ENCODE assay signal across 22 cellular contexts in the genomic region with DNA sequence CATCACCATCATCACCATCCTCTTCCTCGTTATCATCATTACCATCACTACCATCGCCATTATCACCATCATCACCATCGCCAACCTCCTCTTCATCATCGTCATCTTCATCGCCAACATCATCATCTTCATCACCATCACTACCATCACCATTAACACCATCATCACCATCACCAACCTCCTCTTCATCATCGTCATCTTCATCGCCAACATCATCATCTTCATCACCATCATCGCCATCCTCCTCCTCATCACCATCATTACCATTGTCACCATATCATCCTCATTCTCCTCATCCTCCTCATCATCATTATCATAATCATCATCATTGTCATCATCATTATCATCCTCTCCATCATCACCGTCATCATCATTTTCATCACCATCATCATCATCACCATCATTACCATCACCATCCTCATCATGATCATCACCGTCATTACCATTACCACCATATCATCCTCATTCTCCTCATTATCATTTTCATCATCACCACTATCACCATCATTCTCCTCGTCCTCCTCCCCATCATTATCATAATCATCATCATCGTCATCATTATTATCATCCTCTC.
A peak's percentile ranks its signal among the peaks of the same experiment; 100 is the strongest.
DNase-seq lines count a peak whose midpoint lies in the region; ATAC-seq, FAIRE-seq and TF ChIP-seq lines count a peak whose summit lies in the region.
"Had no signal": no experiment of that assay in that cellular context is flagged by ENCODE, and none has a peak within 500 bp of the region (broad histone marks: within the 10 kb centered on the region; RNA-seq: fewer than 3 reads in every experiment).

No MANE protein-coding gene starts in this region.

- TF ChIP-seq POLR2A in HepG2 (IDR thresholded peaks at IDR 0.05; ENCODE audit: insufficient read depth in 1 of 2, low read depth in 2 of 2, low read length in 2 of 2), result no peak
- TF ChIP-seq POLR2A in right lobe of liver (IDR thresholded peaks at IDR 0.05), result no peak

- H3K27me3 ChIP-seq in HepG2 (ENCODE audit: control insufficient read depth in 1 of 2, insufficient read depth in 2 of 2, low read length in 2 of 2) (peaks cover 2 to 36% of the 10 kb centered on the region in 2 experiments; a peak in 4 of 5 replicates), right lobe of liver (no peaks in the 10 kb centered on the region), astrocyte (ENCODE audit: insufficient read depth, low read length) (no peaks in the 10 kb centered on the region), bronchial epithelial cell (ENCODE audit: control insufficient read depth, insufficient read depth, low read length) (no peaks in the 10 kb centered on the region), osteoblast (ENCODE audit: insufficient read depth, low read length) (no peaks in the 10 kb centered on the region), Karpas-422 (ENCODE audit: low read length) (no peaks in the 10 kb centered on the region)
- H3K27me3 ChIP-seq: BLaER1 treated with 17β-estradiol and CSF1 and Interleukin-3, amounts not matched to agents 10 nM and 100 nM had no signal

- CTCF ChIA-PET in HepG2 (lab: Yijun Ruan, JAX; ENCODE audit: low intra/inter-chr PET ratio, low total read pairs), result no interaction called here

- H3K9me3 ChIP-seq in HepG2 (ENCODE audit: low read length), result 0 out of 2 replicates have a peak, but pooled peaks cover 5% of the 10 kb centered on the region
- H3K9me3 ChIP-seq in right lobe of liver, result no peaks in the 10 kb centered on the region
- peaks cover 16% of the 10 kb centered on the region for H3K9me3 ChIP-seq in astrocyte (ENCODE audit: insufficient read depth, low read depth, low read length)
- peaks cover 4% of the 10 kb centered on the region for H3K9me3 ChIP-seq in osteoblast (ENCODE audit: low read depth, low read length)
- no peaks in the 10 kb centered on the region for H3K9me3 ChIP-seq in Karpas-422 (ENCODE audit: low read length)
- H3K9me3 ChIP-seq: A549; BLaER1 treated with 17β-estradiol and CSF1 and Interleukin-3, amounts not matched to agents 10 nM and 100 nM; Caco-2 had no signal

- H3K4me1 Mint-ChIP-seq in astrocyte (ENCODE audit: low read depth, unreplicated experiment), result no peaks in the 10 kb centered on the region

- H3K9ac ChIP-seq in HepG2 (ENCODE audit: insufficient read depth, low read depth, low read length) (no peak overlapping the region), astrocyte (ENCODE audit: low read length) (no peak overlapping the region), Karpas-422 (ENCODE audit: low read length) (no peak overlapping the region)
- H3K9ac ChIP-seq: BLaER1 treated with 17β-estradiol and CSF1 and Interleukin-3, amounts not matched to agents 10 nM and 100 nM had no signal

- TF ChIP-seq EP300 in HepG2 (IDR thresholded peaks at IDR 0.05; ENCODE audit: low read depth in 2 of 2, low read length in 2 of 2) (no peak), HepG2 (CRISPR knock-in tag; IDR thresholded peaks at IDR 0.05; ENCODE audit: borderline replicate concordance) (no peak)

- H3K4me2 ChIP-seq in HepG2 (ENCODE audit: low read depth, low read length) (no peak overlapping the region), astrocyte (ENCODE audit: low read length) (no peak overlapping the region), osteoblast (ENCODE audit: insufficient read depth, low read length) (no peak overlapping the region), Karpas-422 (ENCODE audit: low read depth, low read length, poor library complexity, severe bottlenecking) (no peak overlapping the region)
- H3K4me2 ChIP-seq: A549; BLaER1 treated with 17β-estradiol and CSF1 and Interleukin-3, amounts not matched to agents 10 nM and 100 nM had no signal

- no peaks in the 10 kb centered on the region for H4K20me1 ChIP-seq in HepG2 (ENCODE audit: insufficient read depth, low read length)
- H4K20me1 ChIP-seq in astrocyte (ENCODE audit: insufficient read depth, low read length), result no peaks in the 10 kb centered on the region
- H4K20me1 ChIP-seq in osteoblast (ENCODE audit: insufficient read depth, low read length), result no peaks in the 10 kb centered on the region
- no peaks in the 10 kb centered on the region for H4K20me1 ChIP-seq in Karpas-422 (ENCODE audit: insufficient read depth, low read depth, low read length)
- H4K20me1 ChIP-seq: BLaER1 treated with 17β-estradiol and CSF1 and Interleukin-3, amounts not matched to agents 10 nM and 100 nM had no signal

- no peaks in the 10 kb centered on the region for H3K4me1 ChIP-seq in HepG2 (ENCODE audit: insufficient read depth, low read length)
- no peaks in the 10 kb centered on the region for H3K4me1 ChIP-seq in right lobe of liver
- no peaks in the 10 kb centered on the region for H3K4me1 ChIP-seq in astrocyte (ENCODE audit: insufficient read depth, low read length)
- no peaks in the 10 kb centered on the region for H3K4me1 ChIP-seq in osteoblast (ENCODE audit: insufficient read depth, low read length)
- H3K4me1 ChIP-seq in Karpas-422 (ENCODE audit: low read length), result peaks cover 10% of the 10 kb centered on the region
- H3K4me1 ChIP-seq: A549, Caco-2 had no signal

- TF ChIP-seq CTCF in HepG2 (CRISPR knock-in tag; IDR thresholded peaks at IDR 0.05) (no peak), right lobe of liver (IDR thresholded peaks at IDR 0.05) (no peak), astrocyte (IDR thresholded peaks at IDR 0.05; ENCODE audit: insufficient read depth, low read depth, low read length) (no peak), bronchial epithelial cell (IDR thresholded peaks at IDR 0.05; ENCODE audit: insufficient read depth, low read length, severe bottlenecking) (no peak), osteoblast (IDR thresholded peaks at IDR 0.05; ENCODE audit: extremely low read depth, low read depth, low read length) (no peak)

- no peaks in the 10 kb centered on the region for H3K79me2 ChIP-seq in HepG2 (ENCODE audit: insufficient read depth, low read length)
- no peaks in the 10 kb centered on the region for H3K79me2 ChIP-seq in astrocyte (ENCODE audit: insufficient read depth, low read length)
- no peaks in the 10 kb centered on the region for H3K79me2 ChIP-seq in osteoblast (ENCODE audit: insufficient read depth, low read length)
- no peaks in the 10 kb centered on the region for H3K79me2 ChIP-seq in Karpas-422 (ENCODE audit: low read length)

- 55% methylated on average over 12 of the region's 12 CpGs for WGBS in HepG2 (ENCODE audit: low lambda C conversion rate)
- WGBS in right lobe of liver (ENCODE audit: insufficient coverage, low coverage, low lambda C conversion rate, missing lambda C conversion rate), result 79% methylated on average over 12 of the region's 12 CpGs

- no peak overlapping the region for H3K4me3 Mint-ChIP-seq in astrocyte (ENCODE audit: unreplicated experiment)
- H3K4me3 Mint-ChIP-seq: B cell; CD4-positive, alpha-beta T cell; CD8-positive, alpha-beta T cell had no signal

- H3K36me3 ChIP-seq in HepG2 (replicated peaks in 1 of 2; ENCODE audit: control insufficient read depth in 1 of 2, insufficient read depth in 2 of 2, low read length in 2 of 2) (no peaks in the 10 kb centered on the region), right lobe of liver (no peaks in the 10 kb centered on the region), astrocyte (ENCODE audit: insufficient read depth, low read length) (no peaks in the 10 kb centered on the region), bronchial epithelial cell (ENCODE audit: control insufficient read depth, insufficient read depth, low read length) (no peaks in the 10 kb centered on the region), osteoblast (ENCODE audit: insufficient read depth, low read length) (no peaks in the 10 kb centered on the region), Karpas-422 (ENCODE audit: insufficient read depth, low read length) (no peaks in the 10 kb centered on the region)
- H3K36me3 ChIP-seq: BLaER1 treated with 17β-estradiol and CSF1 and Interleukin-3, amounts not matched to agents 10 nM and 100 nM had no signal

- in situ Hi-C loops in HepG2 (cut with HindIII; ENCODE audit: extremely low pct_ligation_motif_present, low pct_unique_long_range_greater_than_20kb), result no loop called here

- H3K27ac ChIP-seq in HepG2 (ENCODE audit: extremely low read length, insufficient read depth, low read length) (no peak overlapping the region), right lobe of liver (no peak overlapping the region), astrocyte (ENCODE audit: low read depth, low read length) (no peak overlapping the region), osteoblast (ENCODE audit: low read depth, low read length) (no peak overlapping the region), Karpas-422 (ENCODE audit: low read length) (no peak overlapping the region)
- H3K27ac ChIP-seq: 22Rv1; A549; BLaER1 treated with 17β-estradiol and CSF1 and Interleukin-3, amounts not matched to agents 10 nM and 100 nM; C4-2B had no signal

- intact Hi-C loops in HepG2 (cut with micrococcal nuclease; ENCODE audit: unreplicated experiment) (no loop called here), right lobe of liver (cut with DNase I) (no loop called here)

- no peak for ATAC-seq in HepG2
- ATAC-seq in right lobe of liver, result no peak
- ATAC-seq: CD8-positive, alpha-beta T cell had no signal

- BruUV-seq in HepG2 (replicated peaks; lab: Mats Ljungman, UMichigan), result no TSS peak

- no peak for DNase-seq in HepG2 (ENCODE audit: low spot score)
- DNase-seq in right lobe of liver, result no peak
- DNase-seq in astrocyte (ENCODE audit: low read depth), result no peak
- DNase-seq in bronchial epithelial cell (ENCODE audit: low read depth), result no peak
- DNase-seq in osteoblast (ENCODE audit: insufficient read length, low spot score, missing footprints), result peak; percentile 27
- no peak for DNase-seq in Ammon's horn (ENCODE audit: low spot score)
- no peak for DNase-seq in activated naive CD4-positive, alpha-beta T cell treated with Interleukin-2 at 50 U/mL for 16 hours
- no peak for DNase-seq in Karpas-422
- DNase-seq: Caco-2; Calu3; CD4-positive, alpha-beta T cell; CD8-positive, alpha-beta T cell; DMS79 treated with DMSO at 0.1 percent for 48 hours; GF-D8 had no signal

- H3K27me3 Mint-ChIP-seq in astrocyte (ENCODE audit: low read depth, unreplicated experiment), result peaks cover 39% of the 10 kb centered on the region
- H3K27me3 Mint-ChIP-seq: CD4-positive, alpha-beta T cell had no signal

- TF ChIP-seq RAD21 in HepG2 (CRISPR knock-in tag; IDR thresholded peaks at IDR 0.05), result no peak

- H3K9me2 ChIP-seq in Karpas-422 (replicated peaks; ENCODE audit: insufficient read depth, low read length), result no peaks in the 10 kb centered on the region

- H2AFZ ChIP-seq in HepG2 (ENCODE audit: low read length), result no peak overlapping the region
- no peak overlapping the region for H2AFZ ChIP-seq in astrocyte (ENCODE audit: low read depth, low read length)
- no peak overlapping the region for H2AFZ ChIP-seq in osteoblast (ENCODE audit: low read length)
- H2AFZ ChIP-seq in Karpas-422 (ENCODE audit: low read length), result no peak overlapping the region

- H3K4me3 ChIP-seq in HepG2 (replicated peaks in 1 of 3; ENCODE audit: insufficient read depth in 1 of 3, low read depth in 2 of 3, low read length in 3 of 3) (no peak overlapping the region), right lobe of liver (no peak overlapping the region), astrocyte (ENCODE audit: insufficient read depth, low read depth, low read length) (no peak overlapping the region), bronchial epithelial cell (ENCODE audit: low read depth, low read length) (no peak overlapping the region), osteoblast (ENCODE audit: insufficient read depth, low read length) (no peak overlapping the region), Karpas-422 (ENCODE audit: low read length) (no peak overlapping the region)
- H3K4me3 ChIP-seq: A549; BLaER1 treated with 17β-estradiol and CSF1 and Interleukin-3, amounts not matched to agents 10 nM and 100 nM had no signal

- no peak overlapping the region for H3K27ac Mint-ChIP-seq in astrocyte (ENCODE audit: unreplicated experiment)
- H3K27ac Mint-ChIP-seq: B cell; CD4-positive, alpha-beta T cell; CD8-positive, alpha-beta T cell had no signal

- FAIRE-seq in HepG2 (lab: Jason Lieb, UNC) (no peak), astrocyte (lab: Jason Lieb, UNC) (peak; percentile 37), bronchial epithelial cell (lab: Jason Lieb, UNC) (peak; percentile 90)
- FAIRE-seq: A549, D721Med, G401.6, GM19239 had no signal

- no peaks in the 10 kb centered on the region for H3K36me3 Mint-ChIP-seq in astrocyte (ENCODE audit: low read depth, unreplicated experiment)
- H3K36me3 Mint-ChIP-seq: CD8-positive, alpha-beta T cell had no signal

- POLR2A ChIA-PET in HepG2 (lab: Yijun Ruan, JAX), result no interaction called here

- H3K9me3 Mint-ChIP-seq in astrocyte (ENCODE audit: unreplicated experiment), result peaks cover 4% of the 10 kb centered on the region
- H3K9me3 Mint-ChIP-seq: CD4-positive, alpha-beta T cell; CD8-positive, alpha-beta T cell had no signal
